ENCODE assay signal across 15 cellular contexts in genomic region chr4:164204434-164204833, GRCh38.
DNase-seq lines count a peak whose midpoint lies in the region; ATAC-seq, FAIRE-seq and TF ChIP-seq lines count a peak whose summit lies in the region.
"Had no signal": no experiment of that assay in that cellular context is flagged by ENCODE, and none has a peak within 500 bp of the region (broad histone marks: within the 10 kb centered on the region; RNA-seq: fewer than 3 reads in every experiment).

No MANE protein-coding gene starts in this region.

- H3K4me1 Mint-ChIP-seq in astrocyte (ENCODE audit: low read depth, unreplicated experiment) = peaks cover 15% of the 10 kb centered on the region
- no peaks in the 10 kb centered on the region for H3K4me1 Mint-ChIP-seq in activated T-cell treated with anti-CD3 and anti-CD28 coated beads, Interleukin-2, amount 50 U/mL, for 72 hours (ENCODE audit: low read depth)

- H3K4me1 ChIP-seq in cardiac muscle cell (ENCODE audit: low read depth) (no peaks in the 10 kb centered on the region), right cardiac atrium (ENCODE audit: control insufficient read depth, insufficient read depth, low read length) (no peaks in the 10 kb centered on the region), astrocyte (ENCODE audit: insufficient read depth, low read length) (peaks cover 14% of the 10 kb centered on the region), iPS-20b (ENCODE audit: insufficient read depth, low read length) (peaks cover 10% of the 10 kb centered on the region; the same call in 1 of the 2 replicates), suprapubic skin (no peaks in the 10 kb centered on the region)

- peak overlapping the region; percentile 92 for H3K27ac Mint-ChIP-seq in astrocyte (ENCODE audit: unreplicated experiment)
- H3K27ac Mint-ChIP-seq in activated T-cell treated with anti-CD3 and anti-CD28 coated beads, Interleukin-2, amount 50 U/mL, for 72 hours = no peak overlapping the region
- H3K27ac Mint-ChIP-seq: T-helper 2 cell treated with Interferon-gamma antibody and Interleukin-4, amounts not matched to agents 5 μg/mL and 100 μg/mL, for 36 hours had no signal

- no peak for ATAC-seq in right cardiac atrium
- no peak for ATAC-seq in activated T-cell treated with anti-CD3 and anti-CD28 coated beads, Interleukin-2, amount 50 U/mL, for 72 hours (replicated peaks in 1 of 2)

- no peaks in the 10 kb centered on the region for H3K27me3 Mint-ChIP-seq in astrocyte (ENCODE audit: low read depth, unreplicated experiment)
- H3K27me3 Mint-ChIP-seq in activated T-cell treated with anti-CD3 and anti-CD28 coated beads, Interleukin-2, amount 50 U/mL, for 72 hours (ENCODE audit: low read depth) = no peaks in the 10 kb centered on the region

- H3K4me3 ChIP-seq in cardiac muscle cell (no peak overlapping the region), right cardiac atrium (ENCODE audit: low read length) (no peak overlapping the region), astrocyte (ENCODE audit: insufficient read depth, low read depth, low read length) (no peak overlapping the region), iPS-20b (ENCODE audit: low read length) (no peak overlapping the region), suprapubic skin (no peak overlapping the region)
- H3K4me3 ChIP-seq: adrenal gland had no signal

- peak overlapping the region; percentile 42 for H3K9ac ChIP-seq in astrocyte (ENCODE audit: low read length)
- H3K9ac ChIP-seq in iPS-20b (ENCODE audit: low read depth, low read length) = no peak overlapping the region

- no peak overlapping the region for H2AFZ ChIP-seq in astrocyte (ENCODE audit: low read depth, low read length)

- no peaks in the 10 kb centered on the region for H4K20me1 ChIP-seq in astrocyte (ENCODE audit: insufficient read depth, low read length)

- no peak for TF ChIP-seq CTCF in cardiac muscle cell (IDR thresholded peaks at IDR 0.05; ENCODE audit: low read depth, low read length)
- TF ChIP-seq CTCF in astrocyte (IDR thresholded peaks at IDR 0.05; ENCODE audit: insufficient read depth, low read depth, low read length) = no peak
- TF ChIP-seq CTCF in suprapubic skin (IDR thresholded peaks at IDR 0.05) = no peak

- no peak overlapping the region for H3K27ac ChIP-seq in cardiac muscle cell
- no peak overlapping the region for H3K27ac ChIP-seq in right cardiac atrium (ENCODE audit: low read length)
- peak overlapping the region; percentile 71 for H3K27ac ChIP-seq in astrocyte (ENCODE audit: low read depth, low read length)
- H3K27ac ChIP-seq in iPS-20b (ENCODE audit: low read length) = peak overlapping the region; percentile 12
- H3K27ac ChIP-seq in suprapubic skin = no peak overlapping the region
- H3K27ac ChIP-seq: adrenal gland, neutrophil had no signal

- FAIRE-seq in astrocyte (lab: Jason Lieb, UNC) = no peak
- FAIRE-seq: endometrium, islet of Langerhans had no signal

- intact Hi-C loops in right cardiac atrium (cut with DNase I) = no loop called here

- H3K27me3 ChIP-seq in cardiac muscle cell (no peaks in the 10 kb centered on the region), right cardiac atrium (ENCODE audit: control insufficient read depth, insufficient read depth) (no peaks in the 10 kb centered on the region), astrocyte (ENCODE audit: insufficient read depth, low read length) (no peaks in the 10 kb centered on the region), iPS-20b (ENCODE audit: insufficient read depth, low read length) (no peaks in the 10 kb centered on the region), suprapubic skin (no peaks in the 10 kb centered on the region)
- H3K27me3 ChIP-seq: adrenal gland, neutrophil had no signal

- H3K36me3 Mint-ChIP-seq in astrocyte (ENCODE audit: low read depth, unreplicated experiment) = peaks cover 3% of the 10 kb centered on the region
- no peaks in the 10 kb centered on the region for H3K36me3 Mint-ChIP-seq in activated T-cell treated with anti-CD3 and anti-CD28 coated beads, Interleukin-2, amount 50 U/mL, for 72 hours (ENCODE audit: insufficient read depth in 2 of 2)

- TF ChIP-seq EP300 in suprapubic skin (IDR thresholded peaks at IDR 0.05) = no peak

- H3K4me3 Mint-ChIP-seq in astrocyte (ENCODE audit: unreplicated experiment) = no peak overlapping the region
- no peak overlapping the region for H3K4me3 Mint-ChIP-seq in activated T-cell treated with anti-CD3 and anti-CD28 coated beads, Interleukin-2, amount 50 U/mL, for 72 hours
- H3K4me3 Mint-ChIP-seq: T-helper 2 cell treated with Interferon-gamma antibody and Interleukin-4, amounts not matched to agents 5 μg/mL and 100 μg/mL, for 36 hours had no signal

- H3K36me3 ChIP-seq in cardiac muscle cell (no peaks in the 10 kb centered on the region), astrocyte (ENCODE audit: insufficient read depth, low read length) (no peaks in the 10 kb centered on the region), iPS-20b (ENCODE audit: insufficient read depth, low read depth, low read length) (no peaks in the 10 kb centered on the region), suprapubic skin (no peaks in the 10 kb centered on the region)
- H3K36me3 ChIP-seq: adrenal gland, neutrophil had no signal

- H3K9me3 Mint-ChIP-seq in astrocyte (ENCODE audit: unreplicated experiment) = peaks cover 2% of the 10 kb centered on the region
- H3K9me3 Mint-ChIP-seq in activated T-cell treated with anti-CD3 and anti-CD28 coated beads, Interleukin-2, amount 50 U/mL, for 72 hours = peaks cover 4 to 7% of the 10 kb centered on the region in 2 donors
- H3K9me3 Mint-ChIP-seq: T-helper 2 cell treated with Interferon-gamma antibody and Interleukin-4, amounts not matched to agents 5 μg/mL and 100 μg/mL, for 36 hours had no signal

- H3K79me2 ChIP-seq in astrocyte (ENCODE audit: insufficient read depth, low read length) = no peaks in the 10 kb centered on the region

- peak overlapping the region; percentile 39 for H3K4me2 ChIP-seq in astrocyte (ENCODE audit: low read length)

- no peak for TF ChIP-seq POLR2A in suprapubic skin (IDR thresholded peaks at IDR 0.05)

- DNase-seq in cardiac muscle cell (ENCODE audit: low read depth in 1 of 2, low spot score in 1 of 2) (peak; percentile 4 to 11), right cardiac atrium (no peak), astrocyte (ENCODE audit: low read depth) (peak; percentile 96), stromal cell of bone marrow (ENCODE audit: low read depth) (peak; percentile 18), suprapubic skin (ENCODE audit: low spot score in 2 of 2) (no peak), NCI-H1436 treated with DMSO at 0.1 percent for 48 hours (lab: John Stamatoyannopoulos, UW) (no peak)
- DNase-seq in activated T-cell treated with anti-CD3 and anti-CD28 coated beads, Interleukin-2, amount 50 U/mL, for 72 hours = no peak
- DNase-seq: 8988T, adrenal gland, DMS153 had no signal

- no peaks in the 10 kb centered on the region for H3K9me3 ChIP-seq in cardiac muscle cell (ENCODE audit: low read depth)
- no peaks in the 10 kb centered on the region for H3K9me3 ChIP-seq in right cardiac atrium (ENCODE audit: control insufficient read depth, low read length)
- H3K9me3 ChIP-seq in astrocyte (ENCODE audit: insufficient read depth, low read depth, low read length) = no peaks in the 10 kb centered on the region
- no peaks in the 10 kb centered on the region for H3K9me3 ChIP-seq in iPS-20b (ENCODE audit: insufficient read depth, low read depth, low read length)
- H3K9me3 ChIP-seq in suprapubic skin = no peaks in the 10 kb centered on the region
- H3K9me3 ChIP-seq: adrenal gland, neutrophil had no signal

Comparison
In these comparisons a context has a peak if more than half of its experiments do, and no peak if none do; other contexts are left out.
1. DNase-seq: peak in cardiac muscle cell (2 of 2), astrocyte (single experiment) and stromal cell of bone marrow (single experiment); none in right cardiac atrium (0 of 3), activated T-cell treated with anti-CD3 and anti-CD28 coated beads, Interleukin-2, amount 50 U/mL, for 72 hours (0 of 2), suprapubic skin (0 of 2) and NCI-H1436 treated with DMSO at 0.1 percent for 48 hours (single experiment).
2. H3K27ac ChIP-seq: peak in astrocyte (single experiment) and iPS-20b (single experiment); none in cardiac muscle cell (single experiment), right cardiac atrium (single experiment) and suprapubic skin (single experiment).